In genomic region chr9:109474944-109475343, GRCh38 we compare ENCODE assay signal across 13 cellular contexts. TPM values are rescaled to one million over a fixed set of nuclear protein-coding genes. Genes with fewer than 3 reads are reported as not detected.
DNase-seq lines count a peak whose midpoint lies in the region; ATAC-seq and TF ChIP-seq lines count a peak whose summit lies in the region.
"Had no signal": no experiment of that assay in that cellular context is flagged by ENCODE, and none has a peak within 500 bp of the region (broad histone marks: within the 10 kb centered on the region; RNA-seq: fewer than 3 reads in every experiment).

No MANE protein-coding gene starts in this region.

- DNase-seq in right atrium auricular region (ENCODE audit: low spot score) (no peak), left cardiac atrium (no peak), epithelial cell of prostate (ENCODE audit: low read depth, low spot score) (no peak), psoas muscle (no peak), aorta (no peak), NCI-H345 treated with DMSO at 0.1 percent for 48 hours (lab: John Stamatoyannopoulos, UW; ENCODE audit: unreplicated experiment) (no peak), anterior cingulate cortex (lab: John Stamatoyannopoulos, UW) (no peak), HEK293T (ENCODE audit: extremely low spot score) (no peak)
- DNase-seq: GF-D8, GM23248, KBM-7 had no signal

- H3K4me3 ChIP-seq in right atrium auricular region, result no peak overlapping the region
- H3K4me3 ChIP-seq in psoas muscle, result no peak overlapping the region
- H3K4me3 ChIP-seq in aorta (ENCODE audit: low read length in 2 of 2), result no peak overlapping the region
- H3K4me3 ChIP-seq: GM23248 had no signal

- peak overlapping the region; percentile 70 to 84 for H3K27ac ChIP-seq in right atrium auricular region
- H3K27ac ChIP-seq in epithelial cell of prostate, result peak overlapping the region; percentile 96
- peak overlapping the region; percentile 87 for H3K27ac ChIP-seq in psoas muscle
- peak overlapping the region; percentile 44 to 97 for H3K27ac ChIP-seq in aorta (ENCODE audit: low read depth in 1 of 2, low read length in 2 of 2)
- H3K27ac ChIP-seq: GM23248 had no signal

- 60 to 68% (median 66%) methylated on average over 2 of the region's 2 CpGs for WGBS in psoas muscle, 3 donors
- WGBS in aorta, 2 donors, result 53 to 55% methylated on average over 2 of the region's 2 CpGs

- CTCF ChIA-PET in HEK293T (lab: Yijun Ruan, JAX), result no interaction called here

- no peaks in the 10 kb centered on the region for H3K27me3 ChIP-seq in right atrium auricular region
- no peaks in the 10 kb centered on the region for H3K27me3 ChIP-seq in psoas muscle (ENCODE audit: insufficient read depth in 3 of 3, low read length in 2 of 3)
- H3K27me3 ChIP-seq in aorta (ENCODE audit: control insufficient read depth in 1 of 2, insufficient read depth in 2 of 2, low read length in 1 of 2), result no peaks in the 10 kb centered on the region

- ATAC-seq in left cardiac atrium (no peak), psoas muscle (no peak), aorta (ENCODE audit: low FRiP score) (no peak)
- ATAC-seq: HCT116, Panc1 had no signal

- TF ChIP-seq CTCF in right atrium auricular region (IDR thresholded peaks at IDR 0.05) (no peak), psoas muscle (IDR thresholded peaks at IDR 0.05) (no peak)

- H3K4me1 ChIP-seq in right atrium auricular region (peaks cover 0 to 46% of the 10 kb centered on the region in 2 donors), psoas muscle (peaks cover 77% of the 10 kb centered on the region), aorta (ENCODE audit: control insufficient read depth in 1 of 2, insufficient read depth in 2 of 2, low read length in 2 of 2) (peaks cover 5 to 7% of the 10 kb centered on the region in 2 donors)

- H3K36me3 ChIP-seq in right atrium auricular region (no peaks in the 10 kb centered on the region), psoas muscle (ENCODE audit: insufficient read depth in 1 of 2, low read depth in 1 of 2) (no peaks in the 10 kb centered on the region), aorta (ENCODE audit: control insufficient read depth in 1 of 2, insufficient read depth in 2 of 2, low read length in 1 of 2) (no peaks in the 10 kb centered on the region)

- POLR2A ChIA-PET in HEK293T (lab: Yijun Ruan, JAX), result no interaction called here

- H3K9me3 ChIP-seq in right atrium auricular region (no peaks in the 10 kb centered on the region), psoas muscle (no peaks in the 10 kb centered on the region), aorta (ENCODE audit: control insufficient read depth, low read length) (no peaks in the 10 kb centered on the region)

- intact Hi-C loops in left cardiac atrium (cut with DNase I) (no loop called here), psoas muscle (cut with DNase I) (loop anchor here in 1 of 2 donors (5.0 kb wide), 1 partner anchor 233 kb away; no protein-coding TSS in a partner anchor), aorta (cut with DNase I) (no loop called here)

TF ChIP-seq in HEK293T, 16 proteins besides CTCF, POLR2A, EP300 and RAD21:
- TF ChIP-seq CTBP1 (IDR thresholded peaks at IDR 0.05; ENCODE audit: borderline replicate concordance) (no peak), PKNOX1 (IDR thresholded peaks at IDR 0.05) (no peak), ARNT (IDR thresholded peaks at IDR 0.05) (no peak), FOXA1 (IDR thresholded peaks at IDR 0.05) (no peak)

RNA-seq across cellular contexts. Expression of gene PTPN3, which starts 23.2 kb away (rescaled TPM):
- total RNA-seq in right atrium auricular region (1 to 10 TPM; 6.9 to 7.9 TPM), left cardiac atrium (1 to 10 TPM; 6.8 to 8.5 TPM), psoas muscle (10 to 100 TPM in 3 of 4 donors, 1 to 10 TPM in 1; 8.8 to 80.2 (median 43.4) TPM), aorta (10 to 100 TPM in 1 of 2 donors, 1 to 10 TPM in 1; 7.8 to 22.9 TPM)
- polyA plus RNA-seq in psoas muscle (100 to 1,000 TPM in 1 of 3 donors, 10 to 100 TPM in 2; 14.2 to 130 (median 72.4) TPM), aorta (10 to 100 TPM in 1 of 2 donors, 1 to 10 TPM in 1; 4.3 to 11.1 TPM)
